ENCODE assay signal across 13 cellular contexts in the genomic region with DNA sequence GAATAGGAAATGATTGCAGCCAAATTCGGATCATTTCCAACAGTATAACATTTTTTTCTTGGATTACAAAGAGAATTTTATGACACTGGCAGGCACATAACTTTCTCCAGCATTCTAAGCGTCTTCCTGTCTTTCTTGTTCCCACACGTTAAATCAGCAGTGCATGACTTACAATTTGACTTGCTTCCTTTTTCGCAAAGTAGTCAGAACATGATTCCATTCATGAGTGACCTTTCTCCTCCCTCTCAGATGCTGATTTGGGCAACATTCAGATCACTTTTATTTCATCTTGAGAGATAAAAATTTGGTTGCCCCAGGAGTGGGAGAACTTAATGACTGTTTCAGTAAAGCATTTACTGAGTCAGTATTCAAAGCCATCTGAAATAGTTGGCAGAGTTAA.
DNase-seq lines count a peak whose midpoint lies in the region; ATAC-seq and TF ChIP-seq lines count a peak whose summit lies in the region.
"Had no signal": no experiment of that assay in that cellular context is flagged by ENCODE, and none has a peak within 500 bp of the region (broad histone marks: within the 10 kb centered on the region; RNA-seq: fewer than 3 reads in every experiment).

No MANE protein-coding gene starts in this region.

- DNase-seq in NCI-H226, result peak; percentile 58
- peak; percentile 36 to 62 for DNase-seq in fibroblast of lung (ENCODE audit: low read depth in 2 of 2)
- DNase-seq in NCI-H446 (lab: John Stamatoyannopoulos, UW), result no peak
- DNase-seq in H9, result no peak
- no peak for DNase-seq in stimulated activated naive CD4-positive, alpha-beta T cell treated with Interleukin-2 at 50 U/mL for 16 hours (lab: John Stamatoyannopoulos, UW)
- DNase-seq: activated B cell treated with CpG ODN at 0.5 μM for 24 hours, kidney, NCI-H1930, posterior cingulate gyrus had no signal

- H3K36me3 Mint-ChIP-seq in H9 (ENCODE audit: insufficient read depth in 1 of 3, low read depth in 3 of 3), result peaks cover 0 to 4% (median 0%) of the 10 kb centered on the region in 3 experiments; a peak in 2 of 7 replicates
- H3K36me3 Mint-ChIP-seq: activated naive CD4-positive, alpha-beta T cell treated with anti-CD3 and anti-CD28 coated beads, Interleukin-2, amount 50 U/mL, for 72 hours had no signal

- H3K4ac ChIP-seq in H9 (ENCODE audit: low read depth, low read length), result no peak overlapping the region

- no peak overlapping the region for H2AK5ac ChIP-seq in H9 (ENCODE audit: insufficient read length, low read length)

- no peak overlapping the region for H3K27ac Mint-ChIP-seq in H9
- H3K27ac Mint-ChIP-seq: activated B cell treated with CpG ODN at 0.5 μM for 24 hours; activated naive CD4-positive, alpha-beta T cell treated with anti-CD3 and anti-CD28 coated beads, Interleukin-2, amount 50 U/mL, for 72 hours had no signal

- H3K4me3 ChIP-seq in fibroblast of lung (replicated peaks in 1 of 4; ENCODE audit: control extremely low read depth in 1 of 4, insufficient read depth in 1 of 4, low read depth in 3 of 4, low read length in 4 of 4), result no peak overlapping the region
- no peak overlapping the region for H3K4me3 ChIP-seq in skeletal muscle satellite cell (ENCODE audit: low read length)

- ATAC-seq in GM19395 (IDR thresholded peaks at IDR 0.05; ENCODE audit: unreplicated experiment) (peak; percentile 58), GM18498 (IDR thresholded peaks at IDR 0.05; ENCODE audit: unreplicated experiment) (no peak)
- ATAC-seq: activated naive CD4-positive, alpha-beta T cell treated with anti-CD3 and anti-CD28 coated beads, Interleukin-2, amount 50 U/mL, for 72 hours had no signal

- H2BK120ac ChIP-seq in H9 (ENCODE audit: low read depth, low read length, poor library complexity, severe bottlenecking), result no peak overlapping the region

- H3K9ac ChIP-seq in fibroblast of lung (ENCODE audit: insufficient read depth, low read length), result no peak overlapping the region
- H3K9ac ChIP-seq in skeletal muscle satellite cell (ENCODE audit: low read depth, low read length), result no peak overlapping the region
- no peak overlapping the region for H3K9ac ChIP-seq in H9 (ENCODE audit: extremely low read depth, insufficient read length, low read length)

- no peak overlapping the region for H4K5ac ChIP-seq in H9 (ENCODE audit: insufficient read length, low read depth, low read length)

- H3K9me3 ChIP-seq in fibroblast of lung (ENCODE audit: control insufficient read depth, insufficient read depth, low read depth, low read length) (no peaks in the 10 kb centered on the region), skeletal muscle satellite cell (replicated peaks; ENCODE audit: low read length) (no peaks in the 10 kb centered on the region), H9 (ENCODE audit: control insufficient read depth, low read depth, low read length) (no peaks in the 10 kb centered on the region)

- no peaks in the 10 kb centered on the region for H3K27me3 ChIP-seq in fibroblast of lung (ENCODE audit: control insufficient read depth, insufficient read depth, low read length)
- no peaks in the 10 kb centered on the region for H3K27me3 ChIP-seq in skeletal muscle satellite cell (ENCODE audit: control insufficient read depth, insufficient read depth, low read length)
- no peaks in the 10 kb centered on the region for H3K27me3 ChIP-seq in H9 (ENCODE audit: insufficient read depth, low read length)

- H3K27me3 Mint-ChIP-seq in H9 (ENCODE audit: low read depth), result no peaks in the 10 kb centered on the region
- H3K27me3 Mint-ChIP-seq: activated B cell treated with CpG ODN at 0.5 μM for 24 hours had no signal

- H3K4me3 Mint-ChIP-seq in H9, result no peak overlapping the region
- H3K4me3 Mint-ChIP-seq: activated B cell treated with CpG ODN at 0.5 μM for 24 hours had no signal

- H3K4me1 ChIP-seq in fibroblast of lung (ENCODE audit: control insufficient read depth, extremely low read depth, insufficient read depth, low read length) (peaks cover 2% of the 10 kb centered on the region), skeletal muscle satellite cell (ENCODE audit: control insufficient read depth, insufficient read depth, low read length) (peaks cover 58% of the 10 kb centered on the region), H9 (ENCODE audit: insufficient read depth, low read length) (no peaks in the 10 kb centered on the region; the same call in 1 of the 2 replicates)

- H3K4me2 ChIP-seq in fibroblast of lung (ENCODE audit: extremely low read depth, insufficient read depth, low read length) (no peak overlapping the region), skeletal muscle satellite cell (ENCODE audit: low read length) (peak overlapping the region; percentile 31), H9 (ENCODE audit: insufficient read depth, insufficient read length, low read length) (no peak overlapping the region)

- no peaks in the 10 kb centered on the region for H3K23me2 ChIP-seq in H9 (ENCODE audit: insufficient read length, low read depth, low read length, poor library complexity, severe bottlenecking)

- H3K79me1 ChIP-seq in H9 (ENCODE audit: insufficient read depth, low read depth, low read length, poor library complexity, severe bottlenecking), result no peaks in the 10 kb centered on the region

- H2AFZ ChIP-seq in fibroblast of lung (ENCODE audit: low read length), result no peak overlapping the region
- H2AFZ ChIP-seq in H9 (ENCODE audit: low read length), result no peak overlapping the region

- H3K36me3 ChIP-seq in fibroblast of lung (ENCODE audit: control insufficient read depth, insufficient read depth, low read length) (no peaks in the 10 kb centered on the region), skeletal muscle satellite cell (ENCODE audit: insufficient read depth, low read length) (no peaks in the 10 kb centered on the region)

- no peak overlapping the region for H2BK5ac ChIP-seq in H9 (ENCODE audit: insufficient read length, low read length)

- H2BK15ac ChIP-seq in H9 (ENCODE audit: low read depth, low read length), result no peak overlapping the region

- no peak overlapping the region for H3K18ac ChIP-seq in H9 (ENCODE audit: insufficient read length, low read depth, low read length)

- no peaks in the 10 kb centered on the region for H4K20me1 ChIP-seq in fibroblast of lung (ENCODE audit: control insufficient read depth, extremely low read depth, insufficient read depth, low read length)
- no peaks in the 10 kb centered on the region for H4K20me1 ChIP-seq in H9 (ENCODE audit: control insufficient read depth, insufficient read depth, insufficient read length)

- no peak overlapping the region for H2BK12ac ChIP-seq in H9 (ENCODE audit: insufficient read length, low read depth, low read length)

- no peak overlapping the region for H3K56ac ChIP-seq in H9 (ENCODE audit: insufficient read length, low read depth, low read length)

- no peak overlapping the region for H3T11ph ChIP-seq in H9 (ENCODE audit: low read length)

- no peak overlapping the region for H3K23ac ChIP-seq in H9 (ENCODE audit: insufficient read length, low read depth, low read length)

- no peak overlapping the region for H3K27ac ChIP-seq in fibroblast of lung (ENCODE audit: insufficient read depth, low read length)
- H3K27ac ChIP-seq in H9 (ENCODE audit: insufficient read length, low read depth, low read length), result no peak overlapping the region

- WGBS in H9 (ENCODE audit: extremely low coverage, insufficient read length, low lambda C conversion rate), result no CpG with 5 or more reads among the region's 4 CpGs

- TF ChIP-seq CTCF in fibroblast of lung (conservative IDR thresholded peaks at IDR 0.05 in 1 of 2, IDR thresholded peaks at IDR 0.05 in 1 of 2; ENCODE audit: low read depth in 1 of 2, low read length in 2 of 2) (no peak), H9 (conservative IDR thresholded peaks at IDR 0.05) (no peak)

- no peak overlapping the region for H2BK20ac ChIP-seq in H9 (ENCODE audit: low read depth, low read length, poor library complexity, severe bottlenecking)

- H4K8ac ChIP-seq in H9 (replicated peaks; ENCODE audit: insufficient read length, low read depth, low read length), result no peak overlapping the region

- no peak overlapping the region for H4K91ac ChIP-seq in H9 (ENCODE audit: insufficient read length, low read depth, low read length)

- H3K9me3 Mint-ChIP-seq in H9, result 0 out of 5 replicates have a peak, but pooled peaks cover 0 to 4% of the 10 kb centered on the region in 2 experiments
- H3K9me3 Mint-ChIP-seq: activated B cell treated with CpG ODN at 0.5 μM for 24 hours; activated naive CD4-positive, alpha-beta T cell treated with anti-CD3 and anti-CD28 coated beads, Interleukin-2, amount 50 U/mL, for 72 hours had no signal

- no peak overlapping the region for H3K14ac ChIP-seq in H9 (ENCODE audit: insufficient read depth, low read length)

- peaks cover 2 to 4% of the 10 kb centered on the region in 2 experiments; a peak in 3 of 4 replicates for H3K4me1 Mint-ChIP-seq in H9

- H3K79me2 ChIP-seq in fibroblast of lung (ENCODE audit: control insufficient read depth, insufficient read depth, low read length) (no peaks in the 10 kb centered on the region), H9 (ENCODE audit: insufficient read depth, low read length) (no peaks in the 10 kb centered on the region)

Comparison
In these comparisons a context has a peak if more than half of its experiments do, and no peak if none do; other contexts are left out.
1. DNase-seq: peak in NCI-H226 (single experiment) and fibroblast of lung (2 of 2); none in NCI-H446 (0 of 2), H9 (single experiment) and stimulated activated naive CD4-positive, alpha-beta T cell treated with Interleukin-2 at 50 U/mL for 16 hours (single experiment).